In the genomic region with DNA sequence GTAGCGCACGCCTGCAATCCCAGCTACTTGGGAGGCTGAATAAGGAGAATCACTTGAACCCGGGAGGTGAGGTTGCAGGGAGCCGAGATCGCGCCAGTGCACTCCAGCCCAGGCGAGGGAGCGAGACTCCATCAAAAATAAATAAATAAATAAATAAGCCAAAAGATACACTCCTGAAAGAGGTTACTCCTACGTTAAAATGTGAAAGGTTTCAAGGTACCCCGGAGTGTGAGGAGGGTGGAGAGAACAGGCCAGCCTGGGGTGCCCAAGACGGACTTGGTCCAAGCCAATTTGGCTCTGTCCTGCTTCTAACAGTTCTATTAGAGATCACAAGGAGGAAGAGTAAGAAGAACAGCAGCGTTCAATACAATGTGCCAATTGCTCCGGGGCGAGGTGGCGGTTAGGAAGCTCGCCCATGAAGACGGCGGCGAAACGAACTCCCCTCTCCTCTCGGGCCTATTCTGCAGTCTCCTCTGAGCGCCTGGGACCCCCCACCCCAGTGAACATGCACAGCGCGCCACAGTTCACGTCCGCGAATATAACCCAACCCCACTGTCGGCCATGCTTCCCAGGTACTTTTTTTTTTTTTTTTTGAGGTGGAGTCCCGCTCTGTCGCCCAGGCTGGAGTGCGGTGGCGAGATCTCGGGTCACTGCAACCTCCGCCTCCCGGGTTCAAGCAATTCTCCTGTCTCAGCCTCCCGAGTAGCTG, we compare ENCODE assay signal across 8 cellular contexts. TPM values are rescaled to one million over a fixed set of nuclear protein-coding genes. Genes with fewer than 3 reads are reported as not detected.
A peak's percentile ranks its signal among the peaks of the same experiment; 100 is the strongest.
DNase-seq lines count a peak whose midpoint lies in the region; ATAC-seq, FAIRE-seq and TF ChIP-seq lines count a peak whose summit lies in the region.

No MANE protein-coding gene starts in this region.

- H3K9me3 ChIP-seq in A549: no peaks in the 10 kb centered on the region

- POLR2A ChIA-PET in A549 (lab: Yijun Ruan, JAX): no interaction called here

- ATAC-seq in A549 (peak; percentile 27 to 51; a peak in 4 of 6 replicates), omental fat pad (ENCODE audit: low FRiP score) (no peak), HG02610 (IDR thresholded peaks at IDR 0.05; ENCODE audit: unreplicated experiment) (no peak)

- CTCF ChIA-PET in A549 (lab: Yijun Ruan, JAX): interaction anchor here (0.6 to 1.4 kb wide), 6 partner anchors 9 to 816 kb away, joined by 3 to 4 read pairs (median 3); no protein-coding TSS in a partner anchor

- TF ChIP-seq CTCF in A549 (IDR thresholded peaks at IDR 0.05) (no peak), brain (conservative IDR thresholded peaks at IDR 0.05) (no peak), omental fat pad (IDR thresholded peaks at IDR 0.05) (no peak)

- peak overlapping the region; percentile 94 to 100 (median 99) for H3K27ac Mint-ChIP-seq in brain

- peak overlapping the region; percentile 98 for H3K4me2 ChIP-seq in A549

- no peak for FAIRE-seq in A549 (lab: Jason Lieb, UNC)

- no peak for TF ChIP-seq EP300 in A549 (IDR thresholded peaks at IDR 0.05)

- peaks cover 27% of the 10 kb centered on the region for H3K36me3 Mint-ChIP-seq in brain

- H3K4me3 Mint-ChIP-seq in brain: peak overlapping the region; percentile 96 to 99 (median 96)

- no peak for TF ChIP-seq POLR2A in A549 (IDR thresholded peaks at IDR 0.05; ENCODE audit: low read length)
- peak; percentile 10 for TF ChIP-seq POLR2A in GM19193 (IDR thresholded peaks at IDR 0.05; ENCODE audit: extremely low read depth, insufficient read depth, insufficient read length)

- WGBS in A549 (ENCODE audit: missing lambda C conversion rate): 31% methylated on average over 26 of the region's 36 CpGs

- H3K4me1 Mint-ChIP-seq in brain: peaks cover 42% of the 10 kb centered on the region

- H3K9me3 Mint-ChIP-seq in brain: peaks cover 0 to 6% (median 0%) of the 10 kb centered on the region in 5 experiments

- H3K4me3 ChIP-seq in A549: peak overlapping the region; percentile 66

- TF ChIP-seq RAD21 in A549 (conservative IDR thresholded peaks at IDR 0.05 in 1 of 2, IDR thresholded peaks at IDR 0.05 in 1 of 2): no peak

- DNase-seq in A549 (ENCODE audit: low read depth in 1 of 2, low spot score in 1 of 2) (no peak), RKO (ENCODE audit: low spot score) (peak; percentile 38), kidney tubule cell (ENCODE audit: low spot score) (peak; percentile 27), omental fat pad (ENCODE audit: low spot score) (no peak)
- peak; percentile 31 for DNase-seq in stimulated activated CD4-positive, alpha-beta T cell treated with anti-CD3 and anti-CD28 coated beads, Interleukin-4, amount 100 ng/mL, for 1 hour

- H3K27ac ChIP-seq in A549: peak overlapping the region; percentile 98

- H3K27me3 Mint-ChIP-seq in brain: peaks cover 11% of the 10 kb centered on the region

- peaks cover 8% of the 10 kb centered on the region; the same call in 2 of the 3 replicates for H3K4me1 ChIP-seq in A549

TF ChIP-seq in A549, 52 proteins besides CTCF, POLR2A, EP300 and RAD21:
- TF ChIP-seq, protein P1, sequence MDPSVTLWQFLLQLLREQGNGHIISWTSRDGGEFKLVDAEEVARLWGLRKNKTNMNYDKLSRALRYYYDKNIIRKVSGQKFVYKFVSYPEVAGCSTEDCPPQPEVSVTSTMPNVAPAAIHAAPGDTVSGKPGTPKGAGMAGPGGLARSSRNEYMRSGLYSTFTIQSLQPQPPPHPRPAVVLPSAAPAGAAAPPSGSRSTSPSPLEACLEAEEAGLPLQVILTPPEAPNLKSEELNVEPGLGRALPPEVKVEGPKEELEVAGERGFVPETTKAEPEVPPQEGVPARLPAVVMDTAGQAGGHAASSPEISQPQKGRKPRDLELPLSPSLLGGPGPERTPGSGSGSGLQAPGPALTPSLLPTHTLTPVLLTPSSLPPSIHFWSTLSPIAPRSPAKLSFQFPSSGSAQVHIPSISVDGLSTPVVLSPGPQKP (IDR thresholded peaks at IDR 0.05; ENCODE audit: low read depth, low read length): no peak
- no peak for TF ChIP-seq RFX5 (IDR thresholded peaks at IDR 0.05)
- TF ChIP-seq, protein P2, sequence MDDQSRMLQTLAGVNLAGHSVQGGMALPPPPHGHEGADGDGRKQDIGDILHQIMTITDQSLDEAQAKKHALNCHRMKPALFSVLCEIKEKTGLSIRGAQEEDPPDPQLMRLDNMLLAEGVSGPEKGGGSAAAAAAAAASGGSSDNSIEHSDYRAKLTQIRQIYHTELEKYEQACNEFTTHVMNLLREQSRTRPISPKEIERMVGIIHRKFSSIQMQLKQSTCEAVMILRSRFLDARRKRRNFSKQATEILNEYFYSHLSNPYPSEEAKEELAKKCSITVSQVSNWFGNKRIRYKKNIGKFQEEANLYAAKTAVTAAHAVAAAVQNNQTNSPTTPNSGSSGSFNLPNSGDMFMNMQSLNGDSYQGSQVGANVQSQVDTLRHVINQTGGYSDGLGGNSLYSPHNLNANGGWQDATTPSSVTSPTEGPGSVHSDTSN (IDR thresholded peaks at IDR 0.05): no peak
- no peak for TF ChIP-seq BHLHE40 (IDR thresholded peaks at IDR 0.05; ENCODE audit: low read depth, low read length)
- TF ChIP-seq, protein P3, sequence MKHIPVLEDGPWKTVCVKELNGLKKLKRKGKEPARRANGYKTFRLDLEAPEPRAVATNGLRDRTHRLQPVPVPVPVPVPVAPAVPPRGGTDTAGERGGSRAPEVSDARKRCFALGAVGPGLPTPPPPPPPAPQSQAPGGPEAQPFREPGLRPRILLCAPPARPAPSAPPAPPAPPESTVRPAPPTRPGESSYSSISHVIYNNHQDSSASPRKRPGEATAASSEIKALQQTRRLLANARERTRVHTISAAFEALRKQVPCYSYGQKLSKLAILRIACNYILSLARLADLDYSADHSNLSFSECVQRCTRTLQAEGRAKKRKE (CRISPR knock-in tag; IDR thresholded peaks at IDR 0.05; ENCODE audit: low read depth): no peak
- no peak for TF ChIP-seq CHD2 (IDR thresholded peaks at IDR 0.05; ENCODE audit: low read length, partially characterized antibody)
- no peak for TF ChIP-seq SMC3 (IDR thresholded peaks at IDR 0.05)
TF ChIP-seq in A549: peak in this region for 0.

RNA-seq across cellular contexts. Expression of a gene that starts 0.9 kb away (rescaled TPM):
- 40.0 and 42.0 TPM in 2 replicates for polyA plus RNA-seq in A549 (2011; rRNA removed)
- polyA plus RNA-seq in A549 (2012; cell fraction: cytosol; rRNA removed): 46.8 and 53.3 TPM in 2 replicates
- polyA plus RNA-seq in A549 (2012; cell fraction: nucleus; rRNA removed): 44.1 and 49.1 TPM in 2 replicates
- 36.3 to 39.4 TPM (median 36.5 TPM) in 3 replicates for polyA plus RNA-seq in A549 (2017; fragmentation: RNase III; extraction: RNeasy Plus Mini Kit Qiagen cat#74134 plus additional on column Dnase treatment)
- polyA minus RNA-seq in A549 (2011; rRNA and poly(A)+ RNA removed): 32.0 and 39.3 TPM in 2 replicates
- polyA plus RNA-seq in brain (ENCODE audit: insufficient read depth, low read depth, low replicate concordance): 51.0 TPM
- 10 to 100 TPM; 14.8 to 31.2 (median 23.8) TPM for total RNA-seq in omental fat pad

RNA-seq across cellular contexts. Expression of a gene that starts 36.8 kb away (rescaled TPM):
- polyA plus RNA-seq in A549 (2011; rRNA removed): 12.9 and 27.2 TPM in 2 replicates
- 18.4 and 25.7 TPM in 2 replicates for polyA plus RNA-seq in A549 (2012; cell fraction: cytosol; rRNA removed)
- 61.7 and 69.0 TPM in 2 replicates for polyA plus RNA-seq in A549 (2012; cell fraction: nucleus; rRNA removed)
- 21.9 to 25.9 TPM (median 24.8 TPM) in 3 replicates for polyA plus RNA-seq in A549 (2017; fragmentation: RNase III; extraction: RNeasy Plus Mini Kit Qiagen cat#74134 plus additional on column Dnase treatment)
- 51.9 and 56.4 TPM in 2 replicates for polyA minus RNA-seq in A549 (2011; rRNA and poly(A)+ RNA removed)
- 56.1 TPM for polyA plus RNA-seq in brain (ENCODE audit: insufficient read depth, low read depth, low replicate concordance)
- 10 to 100 TPM; 57.7 to 83.2 (median 78.7) TPM for total RNA-seq in omental fat pad

Comparison
In these comparisons a context has a peak if more than half of its experiments do, and no peak if none do; other contexts are left out.
1. ATAC-seq: peak in A549 (2 of 2); none in omental fat pad (single experiment) and HG02610 (single experiment).
2. DNase-seq: peak in RKO (single experiment), kidney tubule cell (single experiment) and stimulated activated CD4-positive, alpha-beta T cell treated with anti-CD3 and anti-CD28 coated beads, Interleukin-4, amount 100 ng/mL, for 1 hour (single experiment); none in A549 (0 of 2) and omental fat pad (single experiment).